18 cellular contexts compared by ENCODE assay signal in the genomic region with DNA sequence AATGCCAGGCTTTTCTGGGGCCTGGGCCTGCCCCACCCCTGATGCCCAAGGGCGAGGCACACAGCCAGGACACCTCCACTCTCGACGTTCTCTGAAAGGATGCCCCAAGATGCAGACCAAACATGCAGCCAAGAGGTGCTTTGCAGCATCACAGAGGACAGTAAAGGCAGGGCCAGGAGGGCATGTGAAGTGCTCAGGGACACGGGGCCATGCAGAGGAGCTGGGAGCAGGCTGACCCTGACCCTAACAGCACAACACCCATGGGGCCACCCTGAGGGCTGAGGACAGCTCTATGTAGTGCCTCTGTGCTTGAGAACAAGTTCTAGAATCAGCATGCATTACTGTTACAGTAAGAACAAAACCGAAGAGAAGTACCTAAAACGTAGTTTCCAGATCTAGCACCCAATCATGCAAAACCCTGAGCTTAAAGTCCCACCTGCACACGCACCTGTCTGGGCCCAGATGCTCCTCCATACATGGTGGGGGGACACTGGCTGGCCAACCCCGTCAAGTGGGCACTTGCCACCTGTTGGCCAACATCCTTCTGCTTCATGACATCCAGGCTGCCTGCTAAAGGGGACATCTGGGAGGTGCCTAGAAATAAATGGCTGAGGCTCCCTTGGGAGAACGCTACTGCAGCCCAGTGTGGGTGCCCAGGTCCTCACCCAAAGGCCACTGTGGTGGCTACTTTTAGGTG. TPM values are rescaled to one million over a fixed set of nuclear protein-coding genes. Genes with fewer than 3 reads are reported as not detected.
DNase-seq lines count a peak whose midpoint lies in the region; ATAC-seq and TF ChIP-seq lines count a peak whose summit lies in the region.
"Had no signal": no experiment of that assay in that cellular context is flagged by ENCODE, and none has a peak within 500 bp of the region (broad histone marks: within the 10 kb centered on the region; RNA-seq: fewer than 3 reads in every experiment).

No MANE protein-coding gene starts in this region.

- no peaks in the 10 kb centered on the region for H3K36me3 Mint-ChIP-seq in stimulated activated effector memory CD8-positive, alpha-beta T cell treated with anti-CD3 and anti-CD28 coated beads, Interleukin-12 subunit alpha, Interleukin-12 subunit beta, amount 100 ng/mL, for 72 hours
- H3K36me3 Mint-ChIP-seq in CD8-positive, alpha-beta T cell: peaks cover 2% of the 10 kb centered on the region
- H3K36me3 Mint-ChIP-seq: activated naive CD8-positive, alpha-beta T cell treated with anti-CD3 and anti-CD28 coated beads, Interleukin-2, amount 10 ng/mL, durations not matched to agents 7 days and 5 days had no signal

- H3K27me3 Mint-ChIP-seq in CD8-positive, alpha-beta T cell (ENCODE audit: low read depth): no peaks in the 10 kb centered on the region
- H3K27me3 Mint-ChIP-seq: activated CD4-positive, alpha-beta T cell treated with anti-CD3 and anti-CD28 coated beads for 36 hours; activated naive CD8-positive, alpha-beta T cell treated with anti-CD3 and anti-CD28 coated beads, Interleukin-2, amount 10 ng/mL, durations not matched to agents 7 days and 5 days; activated T-helper 17 cell treated with anti-CD3 and anti-CD28 coated beads, Interleukin-2, amount 50 U/mL, for 72 hours had no signal

- H3K9me3 Mint-ChIP-seq in stimulated activated effector memory CD8-positive, alpha-beta T cell treated with anti-CD3 and anti-CD28 coated beads, Interleukin-12 subunit alpha, Interleukin-12 subunit beta, amount 100 ng/mL, for 72 hours: peaks cover 3% of the 10 kb centered on the region
- peaks cover 3% of the 10 kb centered on the region for H3K9me3 Mint-ChIP-seq in CD8-positive, alpha-beta T cell

- DNase-seq in NCI-H2171 treated with DMSO at 0.1 percent for 48 hours (lab: John Stamatoyannopoulos, UW) (peak; percentile 15), NCI-H2171 (lab: John Stamatoyannopoulos, UW) (no peak), RWPE2 (ENCODE audit: low spot score) (peak; percentile 34), right lobe of liver (peak in 2 of 3 donors; percentile 10 to 28)
- no peak for DNase-seq in stimulated activated effector memory CD8-positive, alpha-beta T cell treated with anti-CD3 and anti-CD28 coated beads, Interleukin-12 subunit alpha, Interleukin-12 subunit beta, amount 100 ng/mL, for 72 hours (ENCODE audit: low spot score in 2 of 2)
- DNase-seq in CD8-positive, alpha-beta T cell: no peak
- DNase-seq: activated CD4-positive, alpha-beta T cell treated with anti-CD3 and anti-CD28 coated beads for 36 hours; activated naive CD8-positive, alpha-beta T cell treated with anti-CD3 and anti-CD28 coated beads, Interleukin-2, amount 10 ng/mL, durations not matched to agents 7 days and 5 days; foreskin keratinocyte; GOT3; NCI-H1417 treated with DMSO at 0.1 percent for 48 hours; SW 1271 had no signal

- intact Hi-C loops in right lobe of liver (cut with DNase I): no loop called here
- intact Hi-C loops in CD8-positive, alpha-beta T cell (cut with DNase I, micrococcal nuclease): no loop called here

- CTCF ChIA-PET in CD8-positive, alpha-beta T cell (lab: Charles Lee): no interaction called here

- no peak overlapping the region for H3K27ac ChIP-seq in RWPE2 (ENCODE audit: poor library complexity, severe bottlenecking)
- H3K27ac ChIP-seq in right lobe of liver: no peak overlapping the region
- H3K27ac ChIP-seq in CD8-positive, alpha-beta T cell (ENCODE audit: low read depth, low read length): no peak overlapping the region
- H3K27ac ChIP-seq: 22Rv1, foreskin keratinocyte, neutrophil had no signal

- peak overlapping the region; percentile 13 for H3K27ac Mint-ChIP-seq in stimulated activated effector memory CD8-positive, alpha-beta T cell treated with anti-CD3 and anti-CD28 coated beads, Interleukin-12 subunit alpha, Interleukin-12 subunit beta, amount 100 ng/mL, for 72 hours
- no peak overlapping the region for H3K27ac Mint-ChIP-seq in CD8-positive, alpha-beta T cell
- H3K27ac Mint-ChIP-seq: activated CD4-positive, alpha-beta T cell treated with anti-CD3 and anti-CD28 coated beads for 36 hours; activated naive CD8-positive, alpha-beta T cell treated with anti-CD3 and anti-CD28 coated beads, Interleukin-2, amount 10 ng/mL, durations not matched to agents 7 days and 5 days had no signal

- 73% methylated on average over 2 of the region's 9 CpGs for WGBS in right lobe of liver (ENCODE audit: insufficient coverage, low coverage, low lambda C conversion rate, missing lambda C conversion rate)

- no peak for TF ChIP-seq POLR2A in right lobe of liver (IDR thresholded peaks at IDR 0.05)

- no peak overlapping the region for H3K4me3 Mint-ChIP-seq in stimulated activated effector memory CD8-positive, alpha-beta T cell treated with anti-CD3 and anti-CD28 coated beads, Interleukin-12 subunit alpha, Interleukin-12 subunit beta, amount 100 ng/mL, for 72 hours
- H3K4me3 Mint-ChIP-seq in CD8-positive, alpha-beta T cell: no peak overlapping the region
- H3K4me3 Mint-ChIP-seq: activated CD4-positive, alpha-beta T cell treated with anti-CD3 and anti-CD28 coated beads for 36 hours; activated naive CD8-positive, alpha-beta T cell treated with anti-CD3 and anti-CD28 coated beads, Interleukin-2, amount 10 ng/mL, durations not matched to agents 7 days and 5 days; activated T-helper 17 cell treated with anti-CD3 and anti-CD28 coated beads, Interleukin-2, amount 50 U/mL, for 72 hours had no signal

- H3K4me3 ChIP-seq in RWPE2 (ENCODE audit: severe bottlenecking) (no peak overlapping the region), right lobe of liver (no peak overlapping the region)
- H3K4me3 ChIP-seq in CD8-positive, alpha-beta T cell (ENCODE audit: low read depth, low read length): no peak overlapping the region
- H3K4me3 ChIP-seq: body of pancreas had no signal

- no peaks in the 10 kb centered on the region for H3K36me3 ChIP-seq in RWPE2 (ENCODE audit: low read depth)
- H3K36me3 ChIP-seq in right lobe of liver: no peaks in the 10 kb centered on the region
- no peaks in the 10 kb centered on the region for H3K36me3 ChIP-seq in CD8-positive, alpha-beta T cell (ENCODE audit: insufficient read depth, low read length)
- H3K36me3 ChIP-seq: neutrophil had no signal

- no peaks in the 10 kb centered on the region for H3K27me3 ChIP-seq in RWPE2 (ENCODE audit: insufficient read depth, poor library complexity, severe bottlenecking)
- no peaks in the 10 kb centered on the region for H3K27me3 ChIP-seq in right lobe of liver
- no peaks in the 10 kb centered on the region for H3K27me3 ChIP-seq in CD8-positive, alpha-beta T cell (ENCODE audit: insufficient read depth, low read length)
- H3K27me3 ChIP-seq: body of pancreas, foreskin keratinocyte, neutrophil had no signal

- H3K4me1 Mint-ChIP-seq in stimulated activated effector memory CD8-positive, alpha-beta T cell treated with anti-CD3 and anti-CD28 coated beads, Interleukin-12 subunit alpha, Interleukin-12 subunit beta, amount 100 ng/mL, for 72 hours: peaks cover 31% of the 10 kb centered on the region
- H3K4me1 Mint-ChIP-seq in CD8-positive, alpha-beta T cell (ENCODE audit: low read depth): peaks cover 4% of the 10 kb centered on the region

- POLR2A ChIA-PET in CD8-positive, alpha-beta T cell (lab: Charles Lee): no interaction called here

- H3K9me3 ChIP-seq in RWPE2 (ENCODE audit: severe bottlenecking) (no peaks in the 10 kb centered on the region), right lobe of liver (no peaks in the 10 kb centered on the region)
- no peaks in the 10 kb centered on the region for H3K9me3 ChIP-seq in CD8-positive, alpha-beta T cell (ENCODE audit: low read length)
- H3K9me3 ChIP-seq: body of pancreas, neutrophil had no signal

- TF ChIP-seq CTCF in RWPE2 (IDR thresholded peaks at IDR 0.05; ENCODE audit: poor library complexity, severe bottlenecking) (no peak), right lobe of liver (IDR thresholded peaks at IDR 0.05) (no peak)
- no peak for TF ChIP-seq CTCF in CD8-positive, alpha-beta T cell (IDR thresholded peaks at IDR 0.05)

- H3K4me1 ChIP-seq in RWPE2 (ENCODE audit: insufficient read depth, poor library complexity, severe bottlenecking) (peaks cover 49% of the 10 kb centered on the region), right lobe of liver (peaks cover 4 to 54% (median 23%) of the 10 kb centered on the region in 4 donors)
- no peaks in the 10 kb centered on the region for H3K4me1 ChIP-seq in CD8-positive, alpha-beta T cell (ENCODE audit: insufficient read depth, low read length)

- no peak for ATAC-seq in RWPE2 (ENCODE audit: low read depth)
- no peak for ATAC-seq in right lobe of liver
- no peak for ATAC-seq in stimulated activated effector memory CD8-positive, alpha-beta T cell treated with anti-CD3 and anti-CD28 coated beads, Interleukin-12 subunit alpha, Interleukin-12 subunit beta, amount 100 ng/mL, for 72 hours
- no peak for ATAC-seq in HG02798 (IDR thresholded peaks at IDR 0.05; ENCODE audit: poor library complexity, unreplicated experiment)
- ATAC-seq in HG02571 (IDR thresholded peaks at IDR 0.05; ENCODE audit: unreplicated experiment): no peak
- no peak for ATAC-seq in CD8-positive, alpha-beta T cell
- ATAC-seq: activated CD4-positive, alpha-beta T cell treated with anti-CD3 and anti-CD28 coated beads for 36 hours; activated T-helper 17 cell treated with anti-CD3 and anti-CD28 coated beads, Interleukin-2, amount 50 U/mL, for 72 hours; body of pancreas; foreskin keratinocyte had no signal

RNA-seq across cellular contexts. Expression of a gene that starts 15.4 kb away (rescaled TPM):
- 10 to 100 TPM; 18.0 to 53.5 (median 31.0) TPM for total RNA-seq in right lobe of liver
- total RNA-seq in CD8-positive, alpha-beta T cell: 1 to 10 TPM; 6.3 to 7.7 TPM

Comparison
In these comparisons a context has a peak if more than half of its experiments do, and no peak if none do; other contexts are left out.
1. DNase-seq: peak in NCI-H2171 treated with DMSO at 0.1 percent for 48 hours (single experiment), RWPE2 (single experiment) and right lobe of liver (2 of 3); none in NCI-H2171 (single experiment), stimulated activated effector memory CD8-positive, alpha-beta T cell treated with anti-CD3 and anti-CD28 coated beads, Interleukin-12 subunit alpha, Interleukin-12 subunit beta, amount 100 ng/mL, for 72 hours (0 of 2) and CD8-positive, alpha-beta T cell (0 of 7).